Comparison of ENCODE assay signal across 10 cellular contexts in the genomic region with DNA sequence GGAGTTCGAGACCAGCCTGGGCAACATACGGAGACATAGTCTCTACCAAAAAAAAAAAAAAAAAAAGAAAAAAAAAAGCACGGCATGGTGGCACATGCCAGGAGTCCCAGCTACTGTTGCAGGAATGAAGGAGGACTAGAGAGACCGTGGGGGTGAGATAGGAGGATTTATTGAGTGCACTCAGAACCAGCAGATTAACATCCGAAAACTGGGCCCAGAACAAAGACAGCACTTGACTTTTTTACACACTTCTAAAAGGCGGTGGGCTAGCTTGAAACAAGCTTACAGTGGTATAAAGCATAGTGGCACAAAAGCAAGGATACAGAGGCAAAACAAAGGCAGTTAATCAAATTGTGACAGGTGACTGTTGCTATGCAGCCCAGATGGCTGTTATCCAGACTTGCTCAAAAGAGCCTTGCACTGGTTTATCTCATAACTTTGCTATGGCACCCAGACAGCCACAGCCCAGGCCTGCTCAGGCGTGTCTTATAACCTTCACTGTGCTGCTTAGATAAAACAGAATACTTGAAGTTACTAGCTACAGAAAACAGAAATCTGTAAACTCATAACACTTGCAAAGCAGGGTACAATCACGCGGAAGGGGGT. TPM values are rescaled to one million over a fixed set of nuclear protein-coding genes. Genes with fewer than 3 reads are reported as not detected.
DNase-seq lines count a peak whose midpoint lies in the region; ATAC-seq and TF ChIP-seq lines count a peak whose summit lies in the region.
"Had no signal": no experiment of that assay in that cellular context is flagged by ENCODE, and none has a peak within 500 bp of the region (broad histone marks: within the 10 kb centered on the region; RNA-seq: fewer than 3 reads in every experiment).

No MANE protein-coding gene starts in this region.

- no peak for TF ChIP-seq POLR2A in esophagus squamous epithelium (IDR thresholded peaks at IDR 0.05)

- peaks cover 0 to 4% (median 0%) of the 10 kb centered on the region in 4 donors for H3K4me1 Mint-ChIP-seq in CD4-positive, CD25-positive, alpha-beta regulatory T cell
- H3K4me1 Mint-ChIP-seq: activated naive CD4-positive, alpha-beta T cell treated with anti-CD3 and anti-CD28 coated beads, Interleukin-2, amount 10 ng/mL, durations not matched to agents 7 days and 5 days had no signal

- intact Hi-C loops in esophagus squamous epithelium (cut with DNase I), result no loop called here

- peaks cover 8% of the 10 kb centered on the region for H3K36me3 ChIP-seq in CD4-positive, CD25-positive, alpha-beta regulatory T cell (ENCODE audit: control insufficient read depth, insufficient read depth, low read length)
- no peaks in the 10 kb centered on the region for H3K36me3 ChIP-seq in esophagus squamous epithelium

- H3K9me3 Mint-ChIP-seq in CD4-positive, CD25-positive, alpha-beta regulatory T cell, result peaks cover 4 to 62% (median 25%) of the 10 kb centered on the region in 7 donors

- peaks cover 71 to 75% of the 10 kb centered on the region in 2 experiments for H3K9me3 ChIP-seq in CD4-positive, CD25-positive, alpha-beta regulatory T cell (ENCODE audit: control insufficient read depth in 2 of 2, low read length in 2 of 2)
- H3K9me3 ChIP-seq in esophagus squamous epithelium, result peaks cover 0 to 59% (median 29%) of the 10 kb centered on the region in 3 donors

- DNase-seq in CD4-positive, CD25-positive, alpha-beta regulatory T cell, result peak in 2 of 3 donors; percentile 27 to 44
- DNase-seq in GM12865 (ENCODE audit: low read depth) (peak; percentile 19), T1000 (lab: John Stamatoyannopoulos, UW) (peak; percentile 27), foreskin keratinocyte (peak; percentile 53 to 76), AG08396 (ENCODE audit: low spot score) (no peak), NCI-H2029 treated with DMSO at 0.1 percent for 48 hours (lab: John Stamatoyannopoulos, UW) (no peak), esophagus squamous epithelium (lab: John Stamatoyannopoulos, UW) (no peak)
- DNase-seq: activated naive CD4-positive, alpha-beta T cell treated with anti-CD3 and anti-CD28 coated beads, Interleukin-2, amount 10 ng/mL, durations not matched to agents 7 days and 5 days; DMS79 treated with DMSO at 0.1 percent for 48 hours had no signal

- no peak for TF ChIP-seq CTCF in GM12865 (IDR thresholded peaks at IDR 0.05; ENCODE audit: insufficient read depth, low read depth, low read length, missing control alignments)
- no peak for TF ChIP-seq CTCF in foreskin keratinocyte (conservative IDR thresholded peaks at IDR 0.05)
- TF ChIP-seq CTCF in esophagus squamous epithelium (IDR thresholded peaks at IDR 0.05), result no peak

- H3K27me3 ChIP-seq in CD4-positive, CD25-positive, alpha-beta regulatory T cell (ENCODE audit: control insufficient read depth, insufficient read depth, low read length), result no peaks in the 10 kb centered on the region
- no peaks in the 10 kb centered on the region for H3K27me3 ChIP-seq in foreskin keratinocyte
- H3K27me3 ChIP-seq in esophagus squamous epithelium, result no peaks in the 10 kb centered on the region

- H3K36me3 Mint-ChIP-seq in CD4-positive, CD25-positive, alpha-beta regulatory T cell, result peaks cover 42% of the 10 kb centered on the region

- H3K27ac ChIP-seq in CD4-positive, CD25-positive, alpha-beta regulatory T cell (ENCODE audit: insufficient read depth, low read length, poor library complexity, severe bottlenecking), result no peak overlapping the region
- H3K27ac ChIP-seq in foreskin keratinocyte (no peak overlapping the region), esophagus squamous epithelium (no peak overlapping the region)

- ATAC-seq in CD4-positive, CD25-positive, alpha-beta regulatory T cell (ENCODE audit: low read depth in 2 of 2), result no peak
- peak; percentile 48 for ATAC-seq in foreskin keratinocyte
- no peak for ATAC-seq in GM18867 (IDR thresholded peaks at IDR 0.05; ENCODE audit: unreplicated experiment)

- WGBS in esophagus squamous epithelium, 2 donors, result 76 to 81% methylated on average over 9 of the region's 9 CpGs

- peaks cover 4% of the 10 kb centered on the region for H3K27me3 Mint-ChIP-seq in CD4-positive, CD25-positive, alpha-beta regulatory T cell
- H3K27me3 Mint-ChIP-seq: activated naive CD4-positive, alpha-beta T cell treated with anti-CD3 and anti-CD28 coated beads, Interleukin-2, amount 10 ng/mL, durations not matched to agents 7 days and 5 days had no signal

- H3K4me1 ChIP-seq in CD4-positive, CD25-positive, alpha-beta regulatory T cell (ENCODE audit: control insufficient read depth, insufficient read depth, low read length, poor library complexity, severe bottlenecking), result no peaks in the 10 kb centered on the region
- H3K4me1 ChIP-seq in foreskin keratinocyte (no peaks in the 10 kb centered on the region), esophagus squamous epithelium (no peaks in the 10 kb centered on the region)

- no peak overlapping the region for H3K27ac Mint-ChIP-seq in CD4-positive, CD25-positive, alpha-beta regulatory T cell
- H3K27ac Mint-ChIP-seq: activated naive CD4-positive, alpha-beta T cell treated with anti-CD3 and anti-CD28 coated beads, Interleukin-2, amount 10 ng/mL, durations not matched to agents 7 days and 5 days had no signal

- no peak overlapping the region for H3K4me3 ChIP-seq in CD4-positive, CD25-positive, alpha-beta regulatory T cell (ENCODE audit: low read depth, low read length)
- no peak overlapping the region for H3K4me3 ChIP-seq in GM12865 (ENCODE audit: low read depth, low read length)
- no peak overlapping the region for H3K4me3 ChIP-seq in esophagus squamous epithelium

- H3K4me3 Mint-ChIP-seq in CD4-positive, CD25-positive, alpha-beta regulatory T cell, result no peak overlapping the region
- H3K4me3 Mint-ChIP-seq: activated naive CD4-positive, alpha-beta T cell treated with anti-CD3 and anti-CD28 coated beads, Interleukin-2, amount 10 ng/mL, durations not matched to agents 7 days and 5 days had no signal

RNA-seq across cellular contexts. Expression of gene PI4K2B, which starts 10.0 kb away (rescaled TPM):
- total RNA-seq in CD4-positive, CD25-positive, alpha-beta regulatory T cell, result 16.5 TPM
- polyA plus RNA-seq in CD4-positive, CD25-positive, alpha-beta regulatory T cell, result 10 to 100 TPM; 12.1 to 19.0 (median 12.9) TPM
- total RNA-seq in foreskin keratinocyte (27.6 and 33.3 TPM in 2 replicates), esophagus squamous epithelium (10 to 100 TPM; 11.7 to 31.7 (median 26.8) TPM)
- polyA plus RNA-seq in foreskin keratinocyte, result 9.9 and 12.7 TPM in 2 replicates

Comparison
In these comparisons a context has a peak if more than half of its experiments do, and no peak if none do; other contexts are left out.
1. DNase-seq: peak in CD4-positive, CD25-positive, alpha-beta regulatory T cell (2 of 3), GM12865 (single experiment), T1000 (single experiment) and foreskin keratinocyte (2 of 2); none in AG08396 (single experiment), NCI-H2029 treated with DMSO at 0.1 percent for 48 hours (single experiment) and esophagus squamous epithelium (single experiment).